Comparison of ENCODE assay signal across 13 cellular contexts in genomic region chr2:182852090-182852489, GRCh38. TPM values are rescaled to one million over a fixed set of nuclear protein-coding genes. Genes with fewer than 3 reads are reported as not detected.
DNase-seq lines count a peak whose midpoint lies in the region; ATAC-seq, FAIRE-seq and TF ChIP-seq lines count a peak whose summit lies in the region.
"Had no signal": no experiment of that assay in that cellular context is flagged by ENCODE, and none has a peak within 500 bp of the region (broad histone marks: within the 10 kb centered on the region; RNA-seq: fewer than 3 reads in every experiment).

No MANE protein-coding gene starts in this region.

- POLR2A ChIA-PET in K562 (lab: Yijun Ruan, JAX) = interaction anchor here (1.0 to 1.1 kb wide), 3 partner anchors 10 to 17 kb away, joined by 3 to 7 read pairs (median 3); no protein-coding TSS in a partner anchor

- TF ChIP-seq EP300 in K562 (IDR thresholded peaks at IDR 0.05; ENCODE audit: low read length) = no peak

- H3K4me1 ChIP-seq in K562 (replicated peaks in 1 of 2; ENCODE audit: control insufficient read depth in 2 of 2, insufficient read depth in 2 of 2, low read length in 2 of 2) = no peaks in the 10 kb centered on the region
- H3K4me1 ChIP-seq in tibial artery = peaks cover 0 to 39% (median 0%) of the 10 kb centered on the region in 4 donors
- H3K4me1 ChIP-seq: Peyer's patch had no signal

- H3K27me3 ChIP-seq in K562 (ENCODE audit: control insufficient read depth in 2 of 2, insufficient read depth in 2 of 2, low read length in 2 of 2) (peaks cover 0 to 5% of the 10 kb centered on the region in 2 experiments; a peak in 1 of 5 replicates), tibial artery (no peaks in the 10 kb centered on the region)
- H3K27me3 ChIP-seq: esophagus muscularis mucosa, Peyer's patch had no signal

- BruUV-seq in K562 (replicated peaks; lab: Mats Ljungman, UMichigan) = no TSS peak

- in situ Hi-C loops in K562 (cut with MboI) = no loop called here

- no peaks in the 10 kb centered on the region for H4K20me1 ChIP-seq in K562 (replicated peaks; ENCODE audit: control insufficient read depth, insufficient read depth, low read length)

- TF ChIP-seq CTCF in K562 (IDR thresholded peaks at IDR 0.05 in 2 of 3, conservative IDR thresholded peaks at IDR 0.05 in 1 of 3; ENCODE audit: insufficient read depth in 2 of 3, low read depth in 1 of 3, low read length in 3 of 3) = no peak
- TF ChIP-seq CTCF in tibial artery (IDR thresholded peaks at IDR 0.05) = no peak

- CTCF ChIA-PET in K562 (lab: Yijun Ruan, JAX; ENCODE audit: low intra/inter-chr PET ratio) = no interaction called here

- no peak for TF ChIP-seq RAD21 in K562 (CRISPR knock-in tag; conservative IDR thresholded peaks at IDR 0.05 in 1 of 2, IDR thresholded peaks at IDR 0.05 in 1 of 2)

- ATAC-seq in K562 = peak; percentile 82
- no peak for ATAC-seq in HG02870 (IDR thresholded peaks at IDR 0.05; ENCODE audit: unreplicated experiment)

- H3K9me1 ChIP-seq in K562 (ENCODE audit: control insufficient read depth, insufficient read depth, low read length) = no peaks in the 10 kb centered on the region

- no peak for TF ChIP-seq POLR2A in K562 (conservative IDR thresholded peaks at IDR 0.05)

- H3K9ac ChIP-seq in K562 (ENCODE audit: insufficient read depth in 1 of 2, low read depth in 2 of 2, low read length in 2 of 2) = no peak overlapping the region
- H3K9ac ChIP-seq: GM23248 had no signal

- no peak overlapping the region for H3K4me2 ChIP-seq in K562 (ENCODE audit: insufficient read depth, low read length)

- H3K9me3 ChIP-seq in K562 (replicated peaks; ENCODE audit: control insufficient read depth, insufficient read depth, low read depth, low read length) = no peaks in the 10 kb centered on the region
- no peaks in the 10 kb centered on the region for H3K9me3 ChIP-seq in tibial artery
- H3K9me3 ChIP-seq: esophagus muscularis mucosa, Peyer's patch had no signal

- DNase-seq in NCI-H524 (lab: John Stamatoyannopoulos, UW) (peak; percentile 45 to 70), NCI-H524 treated with DMSO at 0.1 percent for 48 hours (lab: John Stamatoyannopoulos, UW) (no peak), NCI-H345 (lab: John Stamatoyannopoulos, UW) (peak; percentile 78), K562 (ENCODE audit: extremely low read depth in 1 of 4, low spot score in 3 of 4) (peak in 2 of 4 experiments; percentile 39 to 40), tibial artery (no peak), cerebellar nuclear complex (lab: John Stamatoyannopoulos, UW) (no peak)
- no peak for DNase-seq in stimulated activated naive CD4-positive, alpha-beta T cell (lab: John Stamatoyannopoulos, UW)
- DNase-seq: activated B cell treated with CpG ODN at 0.5 μM for 24 hours, GM23248, NCI-H1092 treated with DMSO at 0.1 percent for 48 hours, Peyer's patch had no signal

- no peaks in the 10 kb centered on the region for H3K79me2 ChIP-seq in K562 (ENCODE audit: control insufficient read depth, insufficient read depth, low read length)

- H3K36me3 ChIP-seq in K562 (ENCODE audit: control insufficient read depth, insufficient read depth, low read length) (no peaks in the 10 kb centered on the region), tibial artery (no peaks in the 10 kb centered on the region)
- H3K36me3 ChIP-seq: esophagus muscularis mucosa, Peyer's patch had no signal

- FAIRE-seq in K562 (lab: Jason Lieb, UNC) = no peak

- intact Hi-C loops in K562 (cut with micrococcal nuclease) (no loop called here), tibial artery (cut with DNase I; ENCODE audit: low total_unique reads) (no loop called here)

- 0% methylated on average over 1 of the region's 1 CpG for WGBS in K562 (ENCODE audit: insufficient coverage, low coverage, missing lambda C conversion rate)

- H2AFZ ChIP-seq in K562 (ENCODE audit: low read depth, low read length) = no peak overlapping the region
- H2AFZ ChIP-seq: GM23248 had no signal

- H3K4me3 ChIP-seq in K562 (no peak overlapping the region), tibial artery (no peak overlapping the region)
- H3K4me3 ChIP-seq: esophagus muscularis mucosa, GM23248, Peyer's patch had no signal

- H3K27ac ChIP-seq in K562 (ENCODE audit: extremely low read depth, low read depth, low read length) = no peak overlapping the region
- H3K27ac ChIP-seq in tibial artery = peak overlapping the region; percentile 43 to 51
- H3K27ac ChIP-seq: esophagus muscularis mucosa, GM23248, Peyer's patch had no signal

TF ChIP-seq in K562, 482 proteins besides CTCF, POLR2A, EP300 and RAD21:
- no peak for TF ChIP-seq ZNF217 (CRISPR knock-in tag; IDR thresholded peaks at IDR 0.05)
- no peak for TF ChIP-seq ILF3 (IDR thresholded peaks at IDR 0.05; ENCODE audit: borderline replicate concordance)
- TF ChIP-seq PBX2 (CRISPR knock-in tag; IDR thresholded peaks at IDR 0.05; ENCODE audit: low read depth) = peak; percentile 66
- peak; percentile 92 for TF ChIP-seq PBX2 (tag; conservative IDR thresholded peaks at IDR 0.05; ENCODE audit: low read depth)
- no peak for TF ChIP-seq ZBTB7A (IDR thresholded peaks at IDR 0.05; ENCODE audit: borderline replicate concordance, control insufficient read depth, low read depth, low read length)
- TF ChIP-seq FOXJ3 (CRISPR knock-in tag; IDR thresholded peaks at IDR 0.05) = no peak
- no peak for TF ChIP-seq SUPT5H (IDR thresholded peaks at IDR 0.05)
- TF ChIP-seq TAF1 (IDR thresholded peaks at IDR 0.05; ENCODE audit: control insufficient read depth, extremely low read depth, insufficient read depth, low read length, severe bottlenecking) = no peak
- peak; percentile 68 for TF ChIP-seq NFIC (IDR thresholded peaks at IDR 0.05)
- TF ChIP-seq NR4A1 (CRISPR knock-in tag; IDR thresholded peaks at IDR 0.05) = no peak
- no peak for TF ChIP-seq NR4A1 (tag; IDR thresholded peaks at IDR 0.05)
- peak; percentile 92 for TF ChIP-seq PKNOX1 (IDR thresholded peaks at IDR 0.05)
- TF ChIP-seq MEIS2 (IDR thresholded peaks at IDR 0.05; ENCODE audit: partially characterized antibody) = peak; percentile 95
- TF ChIP-seq TFAP4 (CRISPR knock-in tag; IDR thresholded peaks at IDR 0.05; ENCODE audit: borderline replicate concordance) = no peak

RNA-seq across cellular contexts. Expression of gene FRZB, which starts 14.3 kb away (rescaled TPM):
- 0.12 and 0.44 TPM in 2 replicates for total RNA-seq in K562 (2011; cell fraction: chromatin; rRNA removed; ENCODE audit: low replicate concordance)
- total RNA-seq in K562 (2011; cell fraction: nucleolus; rRNA removed) = 0.17 and 0.26 TPM in 2 replicates
- 0.15 and 0.38 TPM in 2 replicates for total RNA-seq in K562 (2011; cell fraction: nucleoplasm; rRNA removed)
- total RNA-seq in K562 (2014; rRNA removed) (not detected in 2 replicates), K562 (2014; rRNA removed; fragmentation: Illumina TruSeq; extraction: Trizol) (0.06 TPM in 1 of 2 replicates, not detected in the other), K562 (2015; rRNA removed; fragmentation: Illumina TruSeq; extraction: Trizol) (not detected in 2 replicates), K562 (2021) (not detected in 2 replicates)
- polyA plus RNA-seq in K562 (2011; rRNA removed) (0.01 and 0.11 TPM in 2 replicates), K562 (2014; fragmentation: Illumina TruSeq; extraction: Trizol) (0.03 and 0.08 TPM in 2 replicates), K562 (2014; fragmentation: Nextera tagmentation; extraction: Ambion mirVana) (not detected), K562 (2014; rRNA removed) (0.03 and 0.05 TPM in 2 replicates)
- 0.01 TPM in 1 of 2 replicates, not detected in the other for polyA plus RNA-seq in K562 (2011; cell fraction: cytosol; rRNA removed)
- polyA plus RNA-seq in K562 (2011; cell fraction: nucleus; rRNA removed) = 0.21 and 0.34 TPM in 2 replicates
- 0.03 and 0.11 TPM in 2 replicates for polyA plus RNA-seq in K562 (2012)
- polyA minus RNA-seq in K562 (2011; rRNA and poly(A)+ RNA removed) = 0.06 TPM in 1 of 2 replicates, not detected in the other
- not detected in 2 replicates for polyA minus RNA-seq in K562 (2011; cell fraction: cytosol; rRNA and poly(A)+ RNA removed)
- 0.13 and 0.22 TPM in 2 replicates for polyA minus RNA-seq in K562 (2011; cell fraction: nucleus; rRNA and poly(A)+ RNA removed)
- total RNA-seq: activated B cell treated with CpG ODN at 0.5 μM for 24 hours had no signal

Comparison
In these comparisons a context has a peak if more than half of its experiments do, and no peak if none do; other contexts are left out.
1. DNase-seq: peak in NCI-H524 (2 of 2) and NCI-H345 (single experiment); none in NCI-H524 treated with DMSO at 0.1 percent for 48 hours (single experiment), tibial artery (0 of 2), stimulated activated naive CD4-positive, alpha-beta T cell (0 of 6) and cerebellar nuclear complex (0 of 2).